In genomic region chr2:143802871-143803650, GRCh38 we compare ENCODE assay signal across 11 cellular contexts.
A peak's percentile ranks its signal among the peaks of the same experiment; 100 is the strongest.
DNase-seq lines count a peak whose midpoint lies in the region; ATAC-seq and TF ChIP-seq lines count a peak whose summit lies in the region.
"Had no signal": no experiment of that assay in that cellular context is flagged by ENCODE, and none has a peak within 500 bp of the region (broad histone marks: within the 10 kb centered on the region; RNA-seq: fewer than 3 reads in every experiment).

No MANE protein-coding gene starts in this region.

- no peak overlapping the region for H3K4me3 ChIP-seq in lower leg skin (ENCODE audit: low read depth, poor library complexity, severe bottlenecking)
- H3K4me3 ChIP-seq: ascending aorta, neural progenitor cell had no signal

- ATAC-seq in GM18520 (IDR thresholded peaks at IDR 0.05; ENCODE audit: unreplicated experiment) (peak; percentile 64), GM21528 (IDR thresholded peaks at IDR 0.05; ENCODE audit: low FRiP score, unreplicated experiment) (peak; percentile 93), HG03280 (IDR thresholded peaks at IDR 0.05; ENCODE audit: unreplicated experiment) (peak; percentile 88)

- 89 to 90% methylated on average over 5 of the region's 5 CpGs for WGBS in lower leg skin, 2 donors

- TF ChIP-seq CTCF in RWPE1 (conservative IDR thresholded peaks at IDR 0.05; ENCODE audit: low read depth) (no peak), lower leg skin (IDR thresholded peaks at IDR 0.05) (no peak)

- intact Hi-C loops in lower leg skin (cut with DNase I; ENCODE audit: low total_unique reads): no loop called here

- POLR2A ChIA-PET in RWPE1 (lab: Yijun Ruan, JAX; ENCODE audit: low non-redundant PET): no interaction called here

- CTCF ChIA-PET in RWPE1 (lab: Yijun Ruan, JAX): no interaction called here

- TF ChIP-seq POLR2A in lower leg skin (IDR thresholded peaks at IDR 0.05): no peak

- peak; percentile 4 for DNase-seq in germinal center (ENCODE audit: low spot score)
- no peak for DNase-seq in RWPE1 (ENCODE audit: low spot score)
- DNase-seq in stimulated activated CD4-positive, alpha-beta T cell treated with anti-CD3 and anti-CD28 coated beads, Interleukin-15, amount 100 ng/mL, for 24 hours: no peak
- no peak for DNase-seq in lower leg skin (ENCODE audit: low spot score in 2 of 2)
- no peak for DNase-seq in NCI-H82 treated with DMSO at 0.1 percent for 48 hours (lab: John Stamatoyannopoulos, UW; ENCODE audit: unreplicated experiment)
- DNase-seq: NCI-H1436 treated with DMSO at 0.1 percent for 48 hours had no signal

- no peak overlapping the region for H3K27ac ChIP-seq in RWPE1
- H3K27ac ChIP-seq: ascending aorta, neural progenitor cell had no signal
